ENCODE assay signal across 13 cellular contexts in the genomic region with DNA sequence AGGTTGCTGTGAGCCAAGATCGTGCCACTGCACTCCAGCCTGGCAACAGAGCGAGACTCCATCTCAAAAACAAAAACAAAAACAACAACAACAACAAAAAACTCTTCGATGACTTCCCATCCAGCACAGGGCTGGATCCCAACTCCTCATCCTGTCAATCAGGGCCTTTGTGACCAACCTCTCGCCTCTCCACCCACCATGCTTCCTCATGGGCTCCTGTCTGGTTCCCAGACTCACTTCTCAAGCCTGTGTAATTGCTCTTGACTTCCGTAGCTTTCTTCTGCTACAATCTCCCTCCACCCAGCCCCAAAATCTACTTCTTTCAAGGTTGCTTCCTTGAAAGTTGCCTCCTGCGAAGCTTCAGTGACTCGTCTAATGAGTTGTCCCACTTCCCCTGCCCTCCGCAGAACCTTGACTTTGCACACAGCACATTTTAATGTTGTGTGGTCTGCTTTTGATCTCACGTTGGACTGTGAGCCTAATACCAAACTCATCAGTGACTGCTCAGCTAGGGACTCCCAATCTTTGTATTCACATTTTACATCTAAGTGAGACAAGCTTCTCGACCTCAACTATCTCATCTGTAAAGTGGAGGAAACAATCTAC. TPM values are rescaled to one million over a fixed set of nuclear protein-coding genes. Genes with fewer than 3 reads are reported as not detected.
DNase-seq lines count a peak whose midpoint lies in the region; ATAC-seq and TF ChIP-seq lines count a peak whose summit lies in the region.
"Had no signal": no experiment of that assay in that cellular context is flagged by ENCODE, and none has a peak within 500 bp of the region (broad histone marks: within the 10 kb centered on the region; RNA-seq: fewer than 3 reads in every experiment).

No MANE protein-coding gene starts in this region.

- H3K36me3 ChIP-seq in CD8-positive, alpha-beta memory T cell (ENCODE audit: insufficient read depth, low read length): peaks cover 5% of the 10 kb centered on the region
- H3K36me3 ChIP-seq in GM23338 (ENCODE audit: insufficient read depth): no peaks in the 10 kb centered on the region
- H3K36me3 ChIP-seq in aorta (ENCODE audit: control insufficient read depth in 1 of 2, insufficient read depth in 2 of 2, low read length in 1 of 2): no peaks in the 10 kb centered on the region

- H3K9me3 ChIP-seq in CD8-positive, alpha-beta memory T cell (ENCODE audit: low read length): no peaks in the 10 kb centered on the region
- H3K9me3 ChIP-seq in aorta (ENCODE audit: control insufficient read depth, low read length): no peaks in the 10 kb centered on the region

- CTCF ChIA-PET in CD8-positive, alpha-beta memory T cell (lab: Charles Lee): interaction anchor here (1.3 to 1.9 kb wide), 2 partner anchors 17 kb away, joined by 5 to 7 read pairs; no protein-coding TSS in a partner anchor

- peaks cover 8% of the 10 kb centered on the region for H3K4me1 ChIP-seq in CD8-positive, alpha-beta memory T cell (ENCODE audit: insufficient read depth, low read length)
- peaks cover 31% of the 10 kb centered on the region for H3K4me1 ChIP-seq in GM23338 (ENCODE audit: insufficient read depth)
- no peaks in the 10 kb centered on the region for H3K4me1 ChIP-seq in aorta (ENCODE audit: control insufficient read depth in 1 of 2, insufficient read depth in 2 of 2, low read length in 2 of 2)

- no peak for TF ChIP-seq CTCF in GM23338 (conservative IDR thresholded peaks at IDR 0.05; ENCODE audit: low read depth in 2 of 2)

- ATAC-seq in GM23338: no peak
- no peak for ATAC-seq in activated naive CD8-positive, alpha-beta T cell treated with anti-CD3 and anti-CD28 coated beads, Interleukin-2, amount 10 ng/mL, durations not matched to agents 7 days and 5 days (ENCODE audit: low read depth)
- no peak for ATAC-seq in natural killer cell treated with Interleukin-12 subunit alpha and Interleukin-12 subunit beta and Interleukin-15 and Interleukin-18, amount 100 ng/mL, for 72 hours
- ATAC-seq in aorta (ENCODE audit: low FRiP score): no peak

- intact Hi-C loops in aorta (cut with DNase I): loop anchor here in 1 of 2 donors (5.0 kb wide), 1 partner anchor 58 kb away; no protein-coding TSS in a partner anchor

- no peak overlapping the region for H3K27ac ChIP-seq in CD8-positive, alpha-beta memory T cell (ENCODE audit: low read depth, low read length)
- H3K27ac ChIP-seq in GM23338 (ENCODE audit: low read depth): no peak overlapping the region
- no peak overlapping the region for H3K27ac ChIP-seq in aorta (ENCODE audit: low read depth in 1 of 2, low read length in 2 of 2)

- 84 to 85% methylated on average over 10 of the region's 10 CpGs for WGBS in aorta, 2 donors

- H3K27ac Mint-ChIP-seq in CD8-positive, alpha-beta memory T cell: no peak overlapping the region
- no peak overlapping the region for H3K27ac Mint-ChIP-seq in GM23338
- no peak overlapping the region for H3K27ac Mint-ChIP-seq in activated naive CD8-positive, alpha-beta T cell treated with anti-CD3 and anti-CD28 coated beads, Interleukin-2, amount 10 ng/mL, durations not matched to agents 7 days and 5 days
- peak overlapping the region in 1 of 2 donors; percentile 72 for H3K27ac Mint-ChIP-seq in natural killer cell treated with Interleukin-12 subunit alpha and Interleukin-12 subunit beta and Interleukin-15 and Interleukin-18, amount 100 ng/mL, for 72 hours

- peaks cover 12 to 24% (median 19%) of the 10 kb centered on the region in 3 donors for H3K4me1 Mint-ChIP-seq in CD8-positive, alpha-beta memory T cell
- H3K4me1 Mint-ChIP-seq in GM23338: peaks cover 39% of the 10 kb centered on the region
- H3K4me1 Mint-ChIP-seq in activated naive CD8-positive, alpha-beta T cell treated with anti-CD3 and anti-CD28 coated beads, Interleukin-2, amount 10 ng/mL, durations not matched to agents 7 days and 5 days: peaks cover 9% of the 10 kb centered on the region
- H3K4me1 Mint-ChIP-seq in natural killer cell treated with Interleukin-12 subunit alpha and Interleukin-12 subunit beta and Interleukin-15 and Interleukin-18, amount 100 ng/mL, for 72 hours (ENCODE audit: low read depth in 2 of 2): peaks cover 11% of the 10 kb centered on the region in 2 donors

- DNase-seq in CD8-positive, alpha-beta memory T cell: no peak
- DNase-seq in GM23338 (ENCODE audit: low spot score) (peak; percentile 34), putamen (ENCODE audit: low spot score) (no peak), aorta (no peak), NCI-H2227 (lab: John Stamatoyannopoulos, UW; ENCODE audit: unreplicated experiment) (no peak)
- no peak for DNase-seq in activated naive CD8-positive, alpha-beta T cell treated with anti-CD3 and anti-CD28 coated beads, Interleukin-2, amount 10 ng/mL, durations not matched to agents 7 days and 5 days
- DNase-seq in natural killer cell treated with Interleukin-12 subunit alpha and Interleukin-12 subunit beta and Interleukin-15 and Interleukin-18, amount 100 ng/mL, for 72 hours (ENCODE audit: low spot score): no peak
- DNase-seq: activated gamma-delta T cell, IMR-90, NCI-H1105 treated with DMSO at 0.1 percent for 48 hours, NCI-H446 had no signal

- H3K4me3 ChIP-seq in CD8-positive, alpha-beta memory T cell (ENCODE audit: low read length): no peak overlapping the region
- H3K4me3 ChIP-seq in GM23338 (no peak overlapping the region), aorta (ENCODE audit: low read length in 2 of 2) (no peak overlapping the region)

- H3K27me3 Mint-ChIP-seq in CD8-positive, alpha-beta memory T cell: peaks cover 0 to 2% of the 10 kb centered on the region in 2 donors
- peaks cover 15% of the 10 kb centered on the region for H3K27me3 Mint-ChIP-seq in GM23338 (ENCODE audit: insufficient read depth, low read depth, poor library complexity)
- H3K27me3 Mint-ChIP-seq in activated naive CD8-positive, alpha-beta T cell treated with anti-CD3 and anti-CD28 coated beads, Interleukin-2, amount 10 ng/mL, durations not matched to agents 7 days and 5 days: peaks cover 26% of the 10 kb centered on the region
- H3K27me3 Mint-ChIP-seq in natural killer cell treated with Interleukin-12 subunit alpha and Interleukin-12 subunit beta and Interleukin-15 and Interleukin-18, amount 100 ng/mL, for 72 hours: no peaks in the 10 kb centered on the region

- H2AFZ ChIP-seq in GM23338: no peak overlapping the region

- H3K9me3 Mint-ChIP-seq in CD8-positive, alpha-beta memory T cell: no peaks in the 10 kb centered on the region
- no peaks in the 10 kb centered on the region for H3K9me3 Mint-ChIP-seq in GM23338
- no peaks in the 10 kb centered on the region for H3K9me3 Mint-ChIP-seq in activated naive CD8-positive, alpha-beta T cell treated with anti-CD3 and anti-CD28 coated beads, Interleukin-2, amount 10 ng/mL, durations not matched to agents 7 days and 5 days
- no peaks in the 10 kb centered on the region for H3K9me3 Mint-ChIP-seq in natural killer cell treated with Interleukin-12 subunit alpha and Interleukin-12 subunit beta and Interleukin-15 and Interleukin-18, amount 100 ng/mL, for 72 hours

- POLR2A ChIA-PET in CD8-positive, alpha-beta memory T cell (lab: Charles Lee): no interaction called here
- POLR2A ChIA-PET in activated naive CD8-positive, alpha-beta T cell treated with anti-CD3 and anti-CD28 coated beads, Interleukin-2, amount 10 ng/mL, durations not matched to agents 7 days and 5 days (lab: Charles Lee): interaction anchor here (1.3 kb wide), 1 partner anchor 33 kb away, joined by 3 read pairs; no protein-coding TSS in a partner anchor

- H3K27me3 ChIP-seq in CD8-positive, alpha-beta memory T cell (ENCODE audit: insufficient read depth, low read length, poor library complexity, severe bottlenecking): no peaks in the 10 kb centered on the region
- H3K27me3 ChIP-seq in GM23338 (ENCODE audit: insufficient read depth): peaks cover 13% of the 10 kb centered on the region
- H3K27me3 ChIP-seq in aorta (ENCODE audit: control insufficient read depth in 1 of 2, insufficient read depth in 2 of 2, low read length in 1 of 2): no peaks in the 10 kb centered on the region

- H3K36me3 Mint-ChIP-seq in CD8-positive, alpha-beta memory T cell: peaks cover 4 to 31% (median 9%) of the 10 kb centered on the region in 3 donors
- H3K36me3 Mint-ChIP-seq in GM23338 (ENCODE audit: low read depth): peaks cover 3% of the 10 kb centered on the region; the same call in 2 of the 3 replicates
- peaks cover 8% of the 10 kb centered on the region for H3K36me3 Mint-ChIP-seq in activated naive CD8-positive, alpha-beta T cell treated with anti-CD3 and anti-CD28 coated beads, Interleukin-2, amount 10 ng/mL, durations not matched to agents 7 days and 5 days
- peaks cover 3% of the 10 kb centered on the region for H3K36me3 Mint-ChIP-seq in natural killer cell treated with Interleukin-12 subunit alpha and Interleukin-12 subunit beta and Interleukin-15 and Interleukin-18, amount 100 ng/mL, for 72 hours

- peak overlapping the region; percentile 80 for H3K4me2 ChIP-seq in GM23338

- no peaks in the 10 kb centered on the region for H3K79me2 ChIP-seq in GM23338 (replicated peaks; ENCODE audit: insufficient read depth)

- H3K9me2 ChIP-seq in GM23338 (ENCODE audit: insufficient read depth): no peaks in the 10 kb centered on the region

- H3F3A ChIP-seq in GM23338 (replicated peaks; ENCODE audit: low read depth): 0 out of 2 replicates have a peak, but pooled peaks cover 3% of the 10 kb centered on the region

- peak overlapping the region; percentile 55 to 82 (median 68) for H3K4me3 Mint-ChIP-seq in CD8-positive, alpha-beta memory T cell
- peak overlapping the region; percentile 73 for H3K4me3 Mint-ChIP-seq in GM23338
- H3K4me3 Mint-ChIP-seq in activated naive CD8-positive, alpha-beta T cell treated with anti-CD3 and anti-CD28 coated beads, Interleukin-2, amount 10 ng/mL, durations not matched to agents 7 days and 5 days: peak overlapping the region; percentile 67
- peak overlapping the region; percentile 53 for H3K4me3 Mint-ChIP-seq in natural killer cell treated with Interleukin-12 subunit alpha and Interleukin-12 subunit beta and Interleukin-15 and Interleukin-18, amount 100 ng/mL, for 72 hours

- H4K20me1 ChIP-seq in GM23338 (replicated peaks; ENCODE audit: insufficient read depth): no peaks in the 10 kb centered on the region

RNA-seq across cellular contexts. Expression of gene RASL10B, which starts 0.9 kb away (rescaled TPM):
- total RNA-seq in CD8-positive, alpha-beta memory T cell: under 1 TPM; 0.79 to 0.80 TPM
- polyA plus RNA-seq in CD8-positive, alpha-beta memory T cell: 0.12 TPM
- total RNA-seq in GM23338 (2014; rRNA removed; shearing (Covaris generic)): 23.1 and 26.2 TPM in 2 replicates
- 6.2 and 7.1 TPM in 2 replicates for polyA plus RNA-seq in GM23338 (2016; fragmentation: Nextera tagmentation; extraction: Ambion mirVana)
- under 1 TPM; 0.09 to 0.53 TPM for total RNA-seq in activated naive CD8-positive, alpha-beta T cell treated with anti-CD3 and anti-CD28 coated beads, Interleukin-2, amount 10 ng/mL, durations not matched to agents 7 days and 5 days
- total RNA-seq in natural killer cell treated with Interleukin-12 subunit alpha and Interleukin-12 subunit beta and Interleukin-15 and Interleukin-18, amount 100 ng/mL, for 72 hours: under 1 TPM in 1 of 2 donors, not detected in 1; 0.14 TPM
- 1 to 10 TPM; 1.3 to 3.5 TPM for total RNA-seq in aorta
- polyA plus RNA-seq in aorta: 1 to 10 TPM in 1 of 2 donors, under 1 TPM in 1; 0.31 to 1.3 TPM

RNA-seq across cellular contexts. Expression of gene GAS2L2, which starts 22.5 kb away (rescaled TPM):
- total RNA-seq in CD8-positive, alpha-beta memory T cell: under 1 TPM in 1 of 2 experiments, not detected in 1; 0.07 TPM
- not detected for polyA plus RNA-seq in CD8-positive, alpha-beta memory T cell
- not detected in 2 replicates for total RNA-seq in GM23338 (2014; rRNA removed; shearing (Covaris generic))
- polyA plus RNA-seq in GM23338 (2016; fragmentation: Nextera tagmentation; extraction: Ambion mirVana): 0.06 TPM in 1 of 2 replicates, not detected in the other
- total RNA-seq in activated naive CD8-positive, alpha-beta T cell treated with anti-CD3 and anti-CD28 coated beads, Interleukin-2, amount 10 ng/mL, durations not matched to agents 7 days and 5 days: under 1 TPM in 1 of 2 experiments, not detected in 1; 0.11 TPM
- total RNA-seq in natural killer cell treated with Interleukin-12 subunit alpha and Interleukin-12 subunit beta and Interleukin-15 and Interleukin-18, amount 100 ng/mL, for 72 hours: not detected
- not detected for total RNA-seq in aorta
- under 1 TPM in 1 of 2 donors, not detected in 1; 0.05 TPM for polyA plus RNA-seq in aorta
- total RNA-seq: endothelial cell of umbilical vein, IMR-90 had no signal
- polyA plus RNA-seq: endothelial cell of umbilical vein had no signal

RNA-seq across cellular contexts. Expression of gene C17orf50, which starts 30.2 kb away (rescaled TPM):
- total RNA-seq in CD8-positive, alpha-beta memory T cell: not detected
- polyA plus RNA-seq in CD8-positive, alpha-beta memory T cell: not detected
- 1.6 TPM in 1 of 2 replicates, not detected in the other for total RNA-seq in GM23338 (2014; rRNA removed; shearing (Covaris generic))
- polyA plus RNA-seq in GM23338 (2016; fragmentation: Nextera tagmentation; extraction: Ambion mirVana): 0.37 and 0.74 TPM in 2 replicates
- not detected for total RNA-seq in activated naive CD8-positive, alpha-beta T cell treated with anti-CD3 and anti-CD28 coated beads, Interleukin-2, amount 10 ng/mL, durations not matched to agents 7 days and 5 days
- total RNA-seq in natural killer cell treated with Interleukin-12 subunit alpha and Interleukin-12 subunit beta and Interleukin-15 and Interleukin-18, amount 100 ng/mL, for 72 hours: not detected
- not detected for total RNA-seq in aorta
- polyA plus RNA-seq in aorta: not detected
- total RNA-seq: endothelial cell of umbilical vein, IMR-90, subcutaneous adipose tissue had no signal
- polyA plus RNA-seq: IMR-90 had no signal
